Comparison of ENCODE assay signal across 22 cellular contexts in genomic region chr13:53398051-53398450, GRCh38.
"Had no signal": no experiment of that assay in that cellular context is flagged by ENCODE, and none has a peak within 500 bp of the region (broad histone marks: within the 10 kb centered on the region; RNA-seq: fewer than 3 reads in every experiment).

No MANE protein-coding gene starts in this region.

- H3K27me3 ChIP-seq: brain microvascular endothelial cell had no signal

- DNase-seq: activated B cell treated with CpG ODN at 0.5 μM for 24 hours; activated CD4-positive, alpha-beta T cell treated with anti-CD3 and anti-CD28 coated beads for 48 hours; activated CD4-positive, alpha-beta T cell treated with anti-CD3 and anti-CD28 coated beads, Interleukin-2, amount 50 U/mL, for 1 hour; activated CD4-positive, alpha-beta T cell treated with anti-CD3 and anti-CD28 coated beads, Interleukin-2, amount 50 U/mL, for 48 hours; activated CD8-positive, alpha-beta memory T cell treated with anti-CD3 and anti-CD28 coated beads for 24 hours; activated CD8-positive, alpha-beta T cell treated with anti-CD3 and anti-CD28 coated beads for 36 hours; activated effector memory CD4-positive, alpha-beta T cell treated with Interleukin-2 at 50 U/mL for 16 hours; activated gamma-delta T cell treated with Interleukin-2 at 50 U/mL for 16 hours; activated naive CD4-positive, alpha-beta T cell treated with anti-CD3 and anti-CD28 coated beads, Interleukin-2, amount 50 U/mL, for 16 hours; activated naive CD4-positive, alpha-beta T cell treated with Interleukin-2 at 50 U/mL for 16 hours; activated T-cell treated with anti-CD3 and anti-CD28 coated beads, Interleukin-2, amount 50 U/mL, for 4 hours; amniotic stem cell; anterior cingulate cortex; brain microvascular endothelial cell; effector CD8-positive, alpha-beta T cell; foreskin fibroblast; head of caudate nucleus; T-helper 2 cell had no signal

- H3K36me3 ChIP-seq: brain microvascular endothelial cell had no signal

- H3K27ac ChIP-seq: brain microvascular endothelial cell, VCaP had no signal

- ATAC-seq: activated CD4-positive, CD25-positive, alpha-beta regulatory T cell treated with anti-CD3 and anti-CD28 coated beads, Interleukin-2, amount 50 U/mL, for 24 hours; activated CD8-positive, alpha-beta T cell treated with anti-CD3 and anti-CD28 coated beads for 36 hours; activated T-cell treated with anti-CD3 and anti-CD28 coated beads, Interleukin-2, amount 50 U/mL, for 4 hours; activated T-helper 17 cell treated with anti-CD3 and anti-CD28 coated beads, Interleukin-2, amount 50 U/mL, for 72 hours; esophagus mucosa had no signal
